Comparison of ENCODE assay signal across 1 cellular context in genomic region chr16:30786115-30786935, GRCh38.
TF ChIP-seq lines count a peak whose summit lies in the region.

No MANE protein-coding gene starts in this region.

TF ChIP-seq in GM12878, 131 proteins besides CTCF, POLR2A, EP300 and RAD21:
- TF ChIP-seq YY1 (IDR thresholded peaks at IDR 0.05; ENCODE audit: low read depth, low read length) (0 out of 2 replicates have a peak, but pooled peaks have one; percentile 26), RBBP5 (conservative IDR thresholded peaks at IDR 0.05) (no peak), NR2C1 (IDR thresholded peaks at IDR 0.05) (no peak), NFIC (IDR thresholded peaks at IDR 0.05; ENCODE audit: low read depth, low read length) (no peak)
TF ChIP-seq in GM12878: peak in this region for 1.
